ENCODE assay signal across 12 cellular contexts in the genomic region with DNA sequence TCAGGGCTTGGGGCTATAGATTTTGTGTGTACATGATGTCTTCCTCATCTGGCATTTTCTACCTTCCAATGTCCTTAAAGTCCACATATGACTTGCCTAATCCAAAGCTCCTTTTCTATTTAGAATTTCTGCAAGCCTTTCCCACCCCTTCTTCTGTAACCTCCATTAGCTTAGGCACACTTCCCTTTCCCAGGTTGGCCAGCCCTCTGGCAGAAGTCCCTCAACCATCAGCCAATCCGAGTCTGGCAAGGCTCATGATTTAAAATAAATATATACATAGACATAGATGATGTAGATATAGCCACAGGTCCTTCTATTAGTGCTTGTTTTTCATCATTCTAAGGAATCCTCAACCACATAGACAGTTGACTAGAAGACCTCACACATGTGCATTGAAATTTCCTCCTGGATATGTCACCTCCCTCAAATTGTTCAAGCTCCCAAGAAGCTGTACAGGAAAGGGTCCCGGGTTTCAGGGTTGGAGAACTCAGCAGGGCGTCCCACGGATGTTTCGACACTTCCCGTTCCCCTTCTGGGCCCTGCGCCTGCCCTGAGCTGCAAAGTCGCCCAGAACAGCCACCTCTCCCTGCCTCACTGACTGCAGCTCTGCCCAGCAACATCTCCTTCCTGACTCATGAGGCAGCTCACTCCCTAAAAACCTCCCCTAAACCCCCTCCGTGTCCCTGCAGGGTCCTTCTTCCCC. TPM values are rescaled to one million over a fixed set of nuclear protein-coding genes. Genes with fewer than 3 reads are reported as not detected.
DNase-seq lines count a peak whose midpoint lies in the region; ATAC-seq and TF ChIP-seq lines count a peak whose summit lies in the region.
"Had no signal": no experiment of that assay in that cellular context is flagged by ENCODE, and none has a peak within 500 bp of the region (broad histone marks: within the 10 kb centered on the region; RNA-seq: fewer than 3 reads in every experiment).

No MANE protein-coding gene starts in this region.

- peak overlapping the region; percentile 63 to 77 for H3K4me3 Mint-ChIP-seq in CD14-positive monocyte
- peak overlapping the region in 1 of 10 donors; percentile 29 for H3K4me3 Mint-ChIP-seq in naive thymus-derived CD4-positive, alpha-beta T cell
- H3K4me3 Mint-ChIP-seq in activated T-helper 1 cell treated with anti-CD3 and anti-CD28 coated beads, Interleukin-12 subunit alpha, Interleukin-12 subunit beta, Interleukin-2, Interleukin-4 antibody, amounts not matched to agents 30 ng/mL and 10 ng/mL and 1 ng/mL, durations not matched to agents 14 hours and 24 hours and 36 hours = no peak overlapping the region
- H3K4me3 Mint-ChIP-seq: T-helper 1 cell treated with Interleukin-12 subunit alpha and Interleukin-12 subunit beta and Interleukin-4 antibody, amounts not matched to agents 30 μg/mL and 1 μg/mL, for 36 hours had no signal

- no peak for TF ChIP-seq CTCF in CD14-positive monocyte (IDR thresholded peaks at IDR 0.05)
- TF ChIP-seq CTCF in gastroesophageal sphincter (IDR thresholded peaks at IDR 0.05) = no peak
- no peak for TF ChIP-seq CTCF in foreskin fibroblast (IDR thresholded peaks at IDR 0.05; ENCODE audit: low read depth, low read length)

- peak overlapping the region; percentile 92 to 98 (median 96) for H3K27ac Mint-ChIP-seq in CD14-positive monocyte
- no peak overlapping the region for H3K27ac Mint-ChIP-seq in naive thymus-derived CD4-positive, alpha-beta T cell
- H3K27ac Mint-ChIP-seq in activated T-helper 1 cell treated with anti-CD3 and anti-CD28 coated beads, Interleukin-12 subunit alpha, Interleukin-12 subunit beta, Interleukin-2, Interleukin-4 antibody, amounts not matched to agents 30 ng/mL and 10 ng/mL and 1 ng/mL, durations not matched to agents 14 hours and 24 hours and 36 hours = no peak overlapping the region
- H3K27ac Mint-ChIP-seq: T-helper 1 cell treated with Interleukin-12 subunit alpha and Interleukin-12 subunit beta and Interleukin-4 antibody, amounts not matched to agents 30 μg/mL and 1 μg/mL, for 36 hours had no signal

- POLR2A ChIA-PET in naive thymus-derived CD4-positive, alpha-beta T cell (lab: Charles Lee) = no interaction called here

- DNase-seq in CD14-positive monocyte (ENCODE audit: low spot score) (peak; percentile 91), NOMO-1 treated with DMSO at 0.1 percent for 48 hours (lab: John Stamatoyannopoulos, UW; ENCODE audit: unreplicated experiment) (peak; percentile 92), foreskin fibroblast (no peak)
- no peak for DNase-seq in naive thymus-derived CD4-positive, alpha-beta T cell
- DNase-seq in activated T-helper 1 cell treated with anti-CD3 and anti-CD28 coated beads, Interleukin-12 subunit alpha, Interleukin-12 subunit beta, Interleukin-2, Interleukin-4 antibody, amounts not matched to agents 30 ng/mL and 10 ng/mL and 1 ng/mL, durations not matched to agents 14 hours and 24 hours and 36 hours (ENCODE audit: low spot score) = no peak
- DNase-seq in activated effector memory CD4-positive, alpha-beta T cell treated with Interleukin-2 at 50 U/mL for 16 hours = no peak
- DNase-seq in activated naive CD4-positive, alpha-beta T cell (lab: John Stamatoyannopoulos, UW) = no peak
- DNase-seq: brain microvascular endothelial cell, NCI-H510A had no signal

- H3K4me1 Mint-ChIP-seq in CD14-positive monocyte = peaks cover 44% of the 10 kb centered on the region
- peaks cover 0 to 9% (median 0%) of the 10 kb centered on the region in 7 donors for H3K4me1 Mint-ChIP-seq in naive thymus-derived CD4-positive, alpha-beta T cell
- H3K4me1 Mint-ChIP-seq in activated T-helper 1 cell treated with anti-CD3 and anti-CD28 coated beads, Interleukin-12 subunit alpha, Interleukin-12 subunit beta, Interleukin-2, Interleukin-4 antibody, amounts not matched to agents 30 ng/mL and 10 ng/mL and 1 ng/mL, durations not matched to agents 14 hours and 24 hours and 36 hours (ENCODE audit: low read depth) = no peaks in the 10 kb centered on the region

- WGBS in gastroesophageal sphincter (ENCODE audit: low coverage in 1 of 2), 2 donors = 25 to 47% methylated on average over 2 to 9 of the region's 9 CpGs

- no peaks in the 10 kb centered on the region for H3K9me3 ChIP-seq in gastroesophageal sphincter
- no peaks in the 10 kb centered on the region for H3K9me3 ChIP-seq in naive thymus-derived CD4-positive, alpha-beta T cell (ENCODE audit: control insufficient read depth in 2 of 3, low read length in 3 of 3)

- H3K36me3 Mint-ChIP-seq in CD14-positive monocyte = no peaks in the 10 kb centered on the region
- H3K36me3 Mint-ChIP-seq in naive thymus-derived CD4-positive, alpha-beta T cell = no peaks in the 10 kb centered on the region
- H3K36me3 Mint-ChIP-seq in activated T-helper 1 cell treated with anti-CD3 and anti-CD28 coated beads, Interleukin-12 subunit alpha, Interleukin-12 subunit beta, Interleukin-2, Interleukin-4 antibody, amounts not matched to agents 30 ng/mL and 10 ng/mL and 1 ng/mL, durations not matched to agents 14 hours and 24 hours and 36 hours (ENCODE audit: low read depth) = no peaks in the 10 kb centered on the region

- no peaks in the 10 kb centered on the region for H3K4me1 ChIP-seq in gastroesophageal sphincter
- H3K4me1 ChIP-seq in naive thymus-derived CD4-positive, alpha-beta T cell (ENCODE audit: control insufficient read depth in 2 of 2, insufficient read depth in 2 of 2, low read length in 2 of 2) = no peaks in the 10 kb centered on the region

- CTCF ChIA-PET in naive thymus-derived CD4-positive, alpha-beta T cell (lab: Charles Lee) = interaction anchor here (0.8 kb wide), 1 partner anchor 296 kb away, joined by 3 read pairs; no protein-coding TSS in a partner anchor

- TF ChIP-seq POLR2A in gastroesophageal sphincter (IDR thresholded peaks at IDR 0.05) = no peak

- no peaks in the 10 kb centered on the region for H3K27me3 Mint-ChIP-seq in CD14-positive monocyte (ENCODE audit: low read depth in 3 of 3)
- peaks cover 0 to 11% (median 0%) of the 10 kb centered on the region in 5 donors for H3K27me3 Mint-ChIP-seq in naive thymus-derived CD4-positive, alpha-beta T cell
- peaks cover 7% of the 10 kb centered on the region for H3K27me3 Mint-ChIP-seq in activated T-helper 1 cell treated with anti-CD3 and anti-CD28 coated beads, Interleukin-12 subunit alpha, Interleukin-12 subunit beta, Interleukin-2, Interleukin-4 antibody, amounts not matched to agents 30 ng/mL and 10 ng/mL and 1 ng/mL, durations not matched to agents 14 hours and 24 hours and 36 hours (ENCODE audit: insufficient read depth)

- H3K36me3 ChIP-seq in gastroesophageal sphincter = no peaks in the 10 kb centered on the region
- H3K36me3 ChIP-seq in naive thymus-derived CD4-positive, alpha-beta T cell (ENCODE audit: control insufficient read depth in 2 of 3, insufficient read depth in 3 of 3, low read length in 3 of 3) = no peaks in the 10 kb centered on the region
- H3K36me3 ChIP-seq: brain microvascular endothelial cell had no signal

- H3K4me3 ChIP-seq in gastroesophageal sphincter = no peak overlapping the region
- no peak overlapping the region for H3K4me3 ChIP-seq in naive thymus-derived CD4-positive, alpha-beta T cell (ENCODE audit: low read length)
- H3K4me3 ChIP-seq in foreskin fibroblast (ENCODE audit: low read depth in 1 of 2, low read length in 2 of 2) = no peak overlapping the region
- H3K4me3 ChIP-seq: skin epidermis had no signal

- peak; percentile 76 for ATAC-seq in gastroesophageal sphincter
- peak; percentile 87 for ATAC-seq in naive thymus-derived CD4-positive, alpha-beta T cell

- peaks cover 18% of the 10 kb centered on the region for H3K27me3 ChIP-seq in gastroesophageal sphincter
- no peaks in the 10 kb centered on the region for H3K27me3 ChIP-seq in naive thymus-derived CD4-positive, alpha-beta T cell (ENCODE audit: control insufficient read depth in 2 of 2, insufficient read depth in 2 of 2, low read length in 2 of 2)
- H3K27me3 ChIP-seq: brain microvascular endothelial cell had no signal

- TF ChIP-seq EP300 in gastroesophageal sphincter (IDR thresholded peaks at IDR 0.05) = no peak

- intact Hi-C loops in CD14-positive monocyte (cut with micrococcal nuclease) = loop anchor here in 1 of 2 donors (5.0 to 10.0 kb wide), 3 partner anchors 33 to 944 kb away; a partner anchor contains a TSS
- intact Hi-C loops in naive thymus-derived CD4-positive, alpha-beta T cell (cut with micrococcal nuclease) = no loop called here
- intact Hi-C loops in activated T-helper 1 cell treated with anti-CD3 and anti-CD28 coated beads, Interleukin-12 subunit alpha, Interleukin-12 subunit beta, Interleukin-2, Interleukin-4 antibody, amounts not matched to agents 30 ng/mL and 10 ng/mL and 1 ng/mL, durations not matched to agents 14 hours and 24 hours and 36 hours (cut with micrococcal nuclease) = loop anchor here (5.0 kb wide), 1 partner anchor 98 kb away; no protein-coding TSS in a partner anchor

- peaks cover 0 to 1% (median 0%) of the 10 kb centered on the region in 7 donors for H3K9me3 Mint-ChIP-seq in CD14-positive monocyte
- peaks cover 0 to 3% (median 0%) of the 10 kb centered on the region in 11 donors for H3K9me3 Mint-ChIP-seq in naive thymus-derived CD4-positive, alpha-beta T cell
- H3K9me3 Mint-ChIP-seq in activated T-helper 1 cell treated with anti-CD3 and anti-CD28 coated beads, Interleukin-12 subunit alpha, Interleukin-12 subunit beta, Interleukin-2, Interleukin-4 antibody, amounts not matched to agents 30 ng/mL and 10 ng/mL and 1 ng/mL, durations not matched to agents 14 hours and 24 hours and 36 hours = no peaks in the 10 kb centered on the region
- H3K9me3 Mint-ChIP-seq: T-helper 1 cell treated with Interleukin-12 subunit alpha and Interleukin-12 subunit beta and Interleukin-4 antibody, amounts not matched to agents 30 μg/mL and 1 μg/mL, for 36 hours had no signal

- H3K27ac ChIP-seq in gastroesophageal sphincter = no peak overlapping the region
- no peak overlapping the region for H3K27ac ChIP-seq in naive thymus-derived CD4-positive, alpha-beta T cell (ENCODE audit: low read depth, low read length)
- H3K27ac ChIP-seq: brain microvascular endothelial cell had no signal

RNA-seq across cellular contexts. Expression of a gene that starts 20.4 kb away (rescaled TPM):
- polyA plus RNA-seq in CD14-positive monocyte = 100 to 1,000 TPM in 1 of 2 donors, 10 to 100 TPM in 1; 95.5 to 157 TPM
- total RNA-seq in gastroesophageal sphincter = 10 to 100 TPM in 1 of 4 donors, 1 to 10 TPM in 3; 3.1 to 15.5 (median 5.5) TPM
- 10 to 100 TPM in 1 of 5 experiments, 1 to 10 TPM in 4; 2.5 to 68.1 (median 6.9) TPM for total RNA-seq in naive thymus-derived CD4-positive, alpha-beta T cell
- polyA plus RNA-seq in naive thymus-derived CD4-positive, alpha-beta T cell = under 1 TPM; 0.46 to 0.57 TPM
- total RNA-seq in activated T-helper 1 cell treated with anti-CD3 and anti-CD28 coated beads, Interleukin-12 subunit alpha, Interleukin-12 subunit beta, Interleukin-2, Interleukin-4 antibody, amounts not matched to agents 30 ng/mL and 10 ng/mL and 1 ng/mL, durations not matched to agents 14 hours and 24 hours and 36 hours = 8.2 and 9.9 TPM in 2 replicates

Comparison
In these comparisons a context has a peak if more than half of its experiments do, and no peak if none do; other contexts are left out.
1. DNase-seq: peak in CD14-positive monocyte (single experiment) and NOMO-1 treated with DMSO at 0.1 percent for 48 hours (single experiment); none in naive thymus-derived CD4-positive, alpha-beta T cell (0 of 9), activated T-helper 1 cell treated with anti-CD3 and anti-CD28 coated beads, Interleukin-12 subunit alpha, Interleukin-12 subunit beta, Interleukin-2, Interleukin-4 antibody, amounts not matched to agents 30 ng/mL and 10 ng/mL and 1 ng/mL, durations not matched to agents 14 hours and 24 hours and 36 hours (single experiment), activated effector memory CD4-positive, alpha-beta T cell treated with Interleukin-2 at 50 U/mL for 16 hours (single experiment), activated naive CD4-positive, alpha-beta T cell (0 of 4) and foreskin fibroblast (0 of 2).
2. H3K27ac Mint-ChIP-seq: peak in CD14-positive monocyte (7 of 7); none in naive thymus-derived CD4-positive, alpha-beta T cell (0 of 9) and activated T-helper 1 cell treated with anti-CD3 and anti-CD28 coated beads, Interleukin-12 subunit alpha, Interleukin-12 subunit beta, Interleukin-2, Interleukin-4 antibody, amounts not matched to agents 30 ng/mL and 10 ng/mL and 1 ng/mL, durations not matched to agents 14 hours and 24 hours and 36 hours (single experiment).